In the genomic region with DNA sequence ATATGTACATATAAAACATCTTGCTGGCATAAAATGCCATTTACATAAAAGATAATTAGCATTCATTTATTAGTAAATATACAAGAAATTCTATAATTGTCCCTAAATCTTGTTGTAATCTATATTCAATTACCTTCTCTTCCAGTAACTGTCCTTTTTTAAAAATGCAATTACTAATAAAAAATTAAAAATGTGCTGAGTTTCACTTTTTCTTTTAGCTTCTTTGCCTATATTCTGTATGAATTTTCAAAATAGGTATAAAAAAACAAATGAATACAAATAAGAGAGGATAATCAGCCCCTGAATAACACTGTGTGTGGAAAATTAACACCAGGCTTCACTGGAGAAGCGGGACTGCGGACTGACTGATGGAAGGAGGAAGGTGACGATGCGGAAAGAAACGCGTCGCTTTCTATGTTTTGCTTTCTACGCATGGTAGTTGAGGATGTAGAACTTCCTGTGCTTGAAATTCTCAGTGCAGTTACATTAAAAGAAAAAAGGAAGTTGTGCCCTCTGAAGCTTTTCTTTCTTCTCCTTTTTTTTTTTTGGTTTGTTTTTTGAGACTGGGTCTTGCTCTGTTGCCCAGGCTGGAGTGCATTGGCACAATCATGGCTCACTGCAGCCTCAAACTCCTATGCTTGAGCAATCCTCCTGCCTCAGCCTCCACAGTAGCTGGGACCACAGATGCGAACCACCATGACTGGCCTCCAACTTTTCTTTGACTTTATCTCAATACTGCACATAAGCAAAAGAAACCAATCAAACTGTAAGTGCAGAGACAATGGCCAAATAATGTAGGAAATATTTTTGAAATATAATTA, we compare ENCODE assay signal across 10 cellular contexts. TPM values are rescaled to one million over a fixed set of nuclear protein-coding genes. Genes with fewer than 3 reads are reported as not detected.
DNase-seq lines count a peak whose midpoint lies in the region; ATAC-seq and TF ChIP-seq lines count a peak whose summit lies in the region.
"Had no signal": no experiment of that assay in that cellular context is flagged by ENCODE, and none has a peak within 500 bp of the region (broad histone marks: within the 10 kb centered on the region; RNA-seq: fewer than 3 reads in every experiment).

No MANE protein-coding gene starts in this region.

- WGBS in lung, 2 donors = 20 to 57% methylated on average over 9 of the region's 9 CpGs

- intact Hi-C loops in posterior cingulate gyrus (cut with DNase I) = no loop called here

- peaks cover 14% of the 10 kb centered on the region for H3K4me1 Mint-ChIP-seq in T-helper 1 cell treated with Interleukin-12 subunit alpha and Interleukin-12 subunit beta and Interleukin-4 antibody, amounts not matched to agents 30 μg/mL and 1 μg/mL, for 36 hours (ENCODE audit: low read depth)

- no peak for TF ChIP-seq CTCF in lung (IDR thresholded peaks at IDR 0.05; ENCODE audit: control extremely low read depth, extremely low read depth)

- no peaks in the 10 kb centered on the region for H3K4me1 ChIP-seq in lung (ENCODE audit: control insufficient read depth in 2 of 2, insufficient read depth in 2 of 2, low read length in 2 of 2)
- H3K4me1 ChIP-seq: adrenal gland had no signal

- H3K27me3 Mint-ChIP-seq in T-helper 1 cell treated with Interleukin-12 subunit alpha and Interleukin-12 subunit beta and Interleukin-4 antibody, amounts not matched to agents 30 μg/mL and 1 μg/mL, for 36 hours (ENCODE audit: low read depth) = peaks cover 14% of the 10 kb centered on the region

- no peak for DNase-seq in lung (ENCODE audit: low spot score)
- no peak for DNase-seq in putamen (ENCODE audit: low spot score)
- DNase-seq in activated effector memory CD4-positive, alpha-beta T cell treated with anti-CD3 and anti-CD28 coated beads, Interleukin-2, amount 50 U/mL, for 16 hours = no peak
- DNase-seq in COLO668 (lab: John Stamatoyannopoulos, UW; ENCODE audit: unreplicated experiment) = no peak
- no peak for DNase-seq in posterior cingulate gyrus

- peak overlapping the region; percentile 79 for H3K4me3 Mint-ChIP-seq in T-helper 1 cell treated with Interleukin-12 subunit alpha and Interleukin-12 subunit beta and Interleukin-4 antibody, amounts not matched to agents 30 μg/mL and 1 μg/mL, for 36 hours

- peaks cover 7% of the 10 kb centered on the region for H3K9me3 Mint-ChIP-seq in T-helper 1 cell treated with Interleukin-12 subunit alpha and Interleukin-12 subunit beta and Interleukin-4 antibody, amounts not matched to agents 30 μg/mL and 1 μg/mL, for 36 hours

- ATAC-seq in GM18511 (IDR thresholded peaks at IDR 0.05; ENCODE audit: unreplicated experiment) (peak; percentile 94), HG02852 (IDR thresholded peaks at IDR 0.05; ENCODE audit: unreplicated experiment) (peak; percentile 76), lung (ENCODE audit: insufficient read depth, low FRiP score) (peak; percentile 34)

- H3K27ac ChIP-seq in lung (ENCODE audit: low read depth in 1 of 2, low read length in 1 of 2) = no peak overlapping the region
- H3K27ac ChIP-seq: adrenal gland, tibial artery had no signal

- H3K36me3 Mint-ChIP-seq in T-helper 1 cell treated with Interleukin-12 subunit alpha and Interleukin-12 subunit beta and Interleukin-4 antibody, amounts not matched to agents 30 μg/mL and 1 μg/mL, for 36 hours (ENCODE audit: low read depth) = no peaks in the 10 kb centered on the region

- no peak overlapping the region for H3K4me3 ChIP-seq in lung
- H3K4me3 ChIP-seq: adrenal gland, tibial artery had no signal

- H3K9me3 ChIP-seq in lung (ENCODE audit: control insufficient read depth in 2 of 2, insufficient read depth in 1 of 2, low read length in 1 of 2) = no peaks in the 10 kb centered on the region
- H3K9me3 ChIP-seq: adrenal gland, tibial artery had no signal

- no peaks in the 10 kb centered on the region for H3K36me3 ChIP-seq in lung (ENCODE audit: control insufficient read depth in 2 of 2, insufficient read depth in 2 of 2, low read length in 2 of 2)
- H3K36me3 ChIP-seq: adrenal gland, tibial artery had no signal

- peak overlapping the region; percentile 83 for H3K27ac Mint-ChIP-seq in T-helper 1 cell treated with Interleukin-12 subunit alpha and Interleukin-12 subunit beta and Interleukin-4 antibody, amounts not matched to agents 30 μg/mL and 1 μg/mL, for 36 hours

- H3K27me3 ChIP-seq in lung (ENCODE audit: control insufficient read depth, insufficient read depth) = no peaks in the 10 kb centered on the region
- H3K27me3 ChIP-seq: adrenal gland had no signal

RNA-seq across cellular contexts. Expression of a gene that starts 7.4 kb away (rescaled TPM):
- 10 to 100 TPM; 55.7 to 78.3 TPM for total RNA-seq in lung
- 10 to 100 TPM; 29.5 to 30.7 TPM for polyA plus RNA-seq in lung

Comparison
In these comparisons a context has a peak if more than half of its experiments do, and no peak if none do; other contexts are left out.
1. ATAC-seq: peak in every context shown above with its lines; median percentile 94 in GM18511; 76 in HG02852; 34 in lung.